9 cellular contexts compared by ENCODE assay signal in genomic region chr1:228308628-228309547, GRCh38.
DNase-seq lines count a peak whose midpoint lies in the region; ATAC-seq and TF ChIP-seq lines count a peak whose summit lies in the region.
"Had no signal": no experiment of that assay in that cellular context is flagged by ENCODE, and none has a peak within 500 bp of the region (broad histone marks: within the 10 kb centered on the region; RNA-seq: fewer than 3 reads in every experiment).

No MANE protein-coding gene starts in this region.

- in situ Hi-C loops in GM13976 (cut with MboI; ENCODE audit: low sequenced_read_pairs, unreplicated experiment): no loop called here
- in situ Hi-C loops in ACHN (cut with HindIII; ENCODE audit: low pct_ligation_motif_present, low pct_unique_long_range_greater_than_20kb, low sequenced_read_pairs): no loop called here
- in situ Hi-C loops in KBM-7 (cut with MboI; ENCODE audit: low pct_unique_long_range_greater_than_20kb, low sequenced_read_pairs): no loop called here

- no peak for ATAC-seq in DND-41 (ENCODE audit: insufficient read depth, low read depth)
- no peak for ATAC-seq in RWPE2 (ENCODE audit: low read depth)
- ATAC-seq in left lobe of liver: no peak
- no peak for ATAC-seq in HG03378 (IDR thresholded peaks at IDR 0.05; ENCODE audit: unreplicated experiment)

- no peak overlapping the region for H2AFZ ChIP-seq in DND-41 (ENCODE audit: low read depth, low read length)

- H4K20me1 ChIP-seq in DND-41 (ENCODE audit: insufficient read depth, low read length): no peaks in the 10 kb centered on the region

- DNase-seq in DND-41 (no peak), GM13976 (ENCODE audit: low spot score) (peak; percentile 31), RWPE2 (ENCODE audit: low spot score) (peak; percentile 19), left lobe of liver (ENCODE audit: low spot score) (peak; percentile 33), ACHN (no peak), KBM-7 (no peak)
- DNase-seq: activated CD4-positive, alpha-beta T cell treated with anti-CD3 and anti-CD28 coated beads for 48 hours; NCI-H146 had no signal

- H3K27me3 ChIP-seq in DND-41 (ENCODE audit: insufficient read depth, low read length, poor library complexity) (no peaks in the 10 kb centered on the region), RWPE2 (ENCODE audit: insufficient read depth, poor library complexity, severe bottlenecking) (no peaks in the 10 kb centered on the region)

- TF ChIP-seq CTCF in DND-41 (IDR thresholded peaks at IDR 0.05; ENCODE audit: borderline replicate concordance, extremely low read depth, low read length, poor library complexity, severe bottlenecking) (peak; percentile 18), GM13976 (IDR thresholded peaks at IDR 0.05; ENCODE audit: borderline replicate concordance, control extremely low read depth, extremely low read depth, insufficient read depth, missing control alignments) (no peak), RWPE2 (IDR thresholded peaks at IDR 0.05; ENCODE audit: poor library complexity, severe bottlenecking) (no peak)

- no peak overlapping the region for H3K4me3 ChIP-seq in DND-41 (ENCODE audit: low read depth in 1 of 2, low read length in 2 of 2)
- no peak overlapping the region for H3K4me3 ChIP-seq in RWPE2 (ENCODE audit: severe bottlenecking)

- H3K9me3 ChIP-seq in DND-41 (ENCODE audit: insufficient read depth, low read length, severe bottlenecking) (peaks cover 20% of the 10 kb centered on the region), RWPE2 (ENCODE audit: severe bottlenecking) (no peaks in the 10 kb centered on the region)

- H3K27ac ChIP-seq in DND-41 (ENCODE audit: low read length) (no peak overlapping the region), RWPE2 (ENCODE audit: poor library complexity, severe bottlenecking) (no peak overlapping the region)

- H3K4me1 ChIP-seq in DND-41 (ENCODE audit: insufficient read depth, low read length) (no peaks in the 10 kb centered on the region), RWPE2 (ENCODE audit: insufficient read depth, poor library complexity, severe bottlenecking) (no peaks in the 10 kb centered on the region)

- no peaks in the 10 kb centered on the region for H3K79me2 ChIP-seq in DND-41 (ENCODE audit: insufficient read depth, low read length)

- H3K9ac ChIP-seq in DND-41 (ENCODE audit: low read depth, low read length): no peak overlapping the region

- H3K4me2 ChIP-seq in DND-41 (ENCODE audit: insufficient read depth, low read length): no peak overlapping the region

- H3K36me3 ChIP-seq in DND-41 (ENCODE audit: insufficient read depth, low read length): peaks cover 35% of the 10 kb centered on the region
- no peaks in the 10 kb centered on the region for H3K36me3 ChIP-seq in RWPE2 (ENCODE audit: low read depth)

Comparison
In these comparisons a context has a peak if more than half of its experiments do, and no peak if none do; other contexts are left out.
1. DNase-seq: peak in GM13976 (single experiment), RWPE2 (single experiment) and left lobe of liver (single experiment); none in DND-41 (single experiment), ACHN (single experiment) and KBM-7 (single experiment).